2 cellular contexts compared by ENCODE assay signal in the genomic region with DNA sequence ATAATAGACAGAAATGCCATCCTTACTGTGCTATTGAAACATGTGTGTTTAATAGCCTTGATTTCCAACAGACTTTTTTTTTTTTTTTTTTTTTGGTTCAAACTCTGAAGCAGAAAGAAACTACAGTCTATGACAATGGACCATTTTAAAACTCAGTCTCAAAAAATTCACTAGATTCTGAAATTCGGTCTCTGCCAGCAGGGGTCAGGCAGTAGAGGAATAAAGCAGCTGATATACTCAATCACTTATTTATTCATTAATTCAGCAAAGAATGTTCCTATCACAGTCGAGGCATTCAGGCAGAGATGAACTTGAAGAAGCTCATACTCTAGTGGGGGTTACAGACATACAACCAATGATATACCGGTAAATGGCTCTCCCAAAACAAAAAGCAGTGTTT.
TF ChIP-seq lines count a peak whose summit lies in the region.

No MANE protein-coding gene starts in this region.

TF ChIP-seq in SK-N-SH, 30 proteins besides CTCF, POLR2A, EP300 and RAD21 (continued from another document):
- TF ChIP-seq, protein P1, sequence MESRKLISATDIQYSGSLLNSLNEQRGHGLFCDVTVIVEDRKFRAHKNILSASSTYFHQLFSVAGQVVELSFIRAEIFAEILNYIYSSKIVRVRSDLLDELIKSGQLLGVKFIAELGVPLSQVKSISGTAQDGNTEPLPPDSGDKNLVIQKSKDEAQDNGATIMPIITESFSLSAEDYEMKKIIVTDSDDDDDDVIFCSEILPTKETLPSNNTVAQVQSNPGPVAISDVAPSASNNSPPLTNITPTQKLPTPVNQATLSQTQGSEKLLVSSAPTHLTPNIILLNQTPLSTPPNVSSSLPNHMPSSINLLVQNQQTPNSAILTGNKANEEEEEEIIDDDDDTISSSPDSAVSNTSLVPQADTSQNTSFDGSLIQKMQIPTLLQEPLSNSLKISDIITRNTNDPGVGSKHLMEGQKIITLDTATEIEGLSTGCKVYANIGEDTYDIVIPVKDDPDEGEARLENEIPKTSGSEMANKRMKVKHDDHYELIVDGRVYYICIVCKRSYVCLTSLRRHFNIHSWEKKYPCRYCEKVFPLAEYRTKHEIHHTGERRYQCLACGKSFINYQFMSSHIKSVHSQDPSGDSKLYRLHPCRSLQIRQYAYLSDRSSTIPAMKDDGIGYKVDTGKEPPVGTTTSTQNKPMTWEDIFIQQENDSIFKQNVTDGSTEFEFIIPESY (IDR thresholded peaks at IDR 0.05; ENCODE audit: borderline replicate concordance, low read depth): no peak
- TF ChIP-seq TEAD4 (IDR thresholded peaks at IDR 0.05; ENCODE audit: borderline replicate concordance, insufficient read depth): no peak
- no peak for TF ChIP-seq MXI1 (IDR thresholded peaks at IDR 0.05; ENCODE audit: low read depth, low read length)
- TF ChIP-seq, protein P2, sequence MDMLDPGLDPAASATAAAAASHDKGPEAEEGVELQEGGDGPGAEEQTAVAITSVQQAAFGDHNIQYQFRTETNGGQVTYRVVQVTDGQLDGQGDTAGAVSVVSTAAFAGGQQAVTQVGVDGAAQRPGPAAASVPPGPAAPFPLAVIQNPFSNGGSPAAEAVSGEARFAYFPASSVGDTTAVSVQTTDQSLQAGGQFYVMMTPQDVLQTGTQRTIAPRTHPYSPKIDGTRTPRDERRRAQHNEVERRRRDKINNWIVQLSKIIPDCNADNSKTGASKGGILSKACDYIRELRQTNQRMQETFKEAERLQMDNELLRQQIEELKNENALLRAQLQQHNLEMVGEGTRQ (IDR thresholded peaks at IDR 0.05; ENCODE audit: borderline replicate concordance, low read depth, low read length): no peak
- no peak for TF ChIP-seq RXRA (IDR thresholded peaks at IDR 0.05; ENCODE audit: borderline replicate concordance, low read depth)
- TF ChIP-seq FOXJ3 (CRISPR knock-in tag; IDR thresholded peaks at IDR 0.05): no peak
- TF ChIP-seq SIN3A (IDR thresholded peaks at IDR 0.05; ENCODE audit: borderline replicate concordance, low read depth, low read length): no peak
- TF ChIP-seq NFIC (IDR thresholded peaks at IDR 0.05; ENCODE audit: borderline replicate concordance): no peak
- no peak for TF ChIP-seq FOXM1 (IDR thresholded peaks at IDR 0.05; ENCODE audit: low read depth)
- TF ChIP-seq, protein P3, sequence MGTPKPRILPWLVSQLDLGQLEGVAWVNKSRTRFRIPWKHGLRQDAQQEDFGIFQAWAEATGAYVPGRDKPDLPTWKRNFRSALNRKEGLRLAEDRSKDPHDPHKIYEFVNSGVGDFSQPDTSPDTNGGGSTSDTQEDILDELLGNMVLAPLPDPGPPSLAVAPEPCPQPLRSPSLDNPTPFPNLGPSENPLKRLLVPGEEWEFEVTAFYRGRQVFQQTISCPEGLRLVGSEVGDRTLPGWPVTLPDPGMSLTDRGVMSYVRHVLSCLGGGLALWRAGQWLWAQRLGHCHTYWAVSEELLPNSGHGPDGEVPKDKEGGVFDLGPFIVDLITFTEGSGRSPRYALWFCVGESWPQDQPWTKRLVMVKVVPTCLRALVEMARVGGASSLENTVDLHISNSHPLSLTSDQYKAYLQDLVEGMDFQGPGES (IDR thresholded peaks at IDR 0.05; ENCODE audit: low read depth, low read length): no peak
- no peak for TF ChIP-seq EZH2phosphoT487 (IDR thresholded peaks at IDR 0.05; ENCODE audit: borderline replicate concordance, low read depth)
- TF ChIP-seq, protein P4, sequence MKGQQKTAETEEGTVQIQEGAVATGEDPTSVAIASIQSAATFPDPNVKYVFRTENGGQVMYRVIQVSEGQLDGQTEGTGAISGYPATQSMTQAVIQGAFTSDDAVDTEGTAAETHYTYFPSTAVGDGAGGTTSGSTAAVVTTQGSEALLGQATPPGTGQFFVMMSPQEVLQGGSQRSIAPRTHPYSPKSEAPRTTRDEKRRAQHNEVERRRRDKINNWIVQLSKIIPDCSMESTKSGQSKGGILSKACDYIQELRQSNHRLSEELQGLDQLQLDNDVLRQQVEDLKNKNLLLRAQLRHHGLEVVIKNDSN (IDR thresholded peaks at IDR 0.05; ENCODE audit: borderline replicate concordance, low read depth): no peak
- no peak for TF ChIP-seq TCF12 (IDR thresholded peaks at IDR 0.05)
- no peak for TF ChIP-seq RFX5 (IDR thresholded peaks at IDR 0.05; ENCODE audit: low read length)
- TF ChIP-seq POLR2AphosphoS5 (IDR thresholded peaks at IDR 0.05; ENCODE audit: low read depth, low read length): no peak

TF ChIP-seq in SK-N-SH treated with all-trans-retinoic acid at 6 μM for 48 hours, 23 proteins besides CTCF, POLR2A, EP300 and RAD21 (continued from another document):
- TF ChIP-seq, protein P5, sequence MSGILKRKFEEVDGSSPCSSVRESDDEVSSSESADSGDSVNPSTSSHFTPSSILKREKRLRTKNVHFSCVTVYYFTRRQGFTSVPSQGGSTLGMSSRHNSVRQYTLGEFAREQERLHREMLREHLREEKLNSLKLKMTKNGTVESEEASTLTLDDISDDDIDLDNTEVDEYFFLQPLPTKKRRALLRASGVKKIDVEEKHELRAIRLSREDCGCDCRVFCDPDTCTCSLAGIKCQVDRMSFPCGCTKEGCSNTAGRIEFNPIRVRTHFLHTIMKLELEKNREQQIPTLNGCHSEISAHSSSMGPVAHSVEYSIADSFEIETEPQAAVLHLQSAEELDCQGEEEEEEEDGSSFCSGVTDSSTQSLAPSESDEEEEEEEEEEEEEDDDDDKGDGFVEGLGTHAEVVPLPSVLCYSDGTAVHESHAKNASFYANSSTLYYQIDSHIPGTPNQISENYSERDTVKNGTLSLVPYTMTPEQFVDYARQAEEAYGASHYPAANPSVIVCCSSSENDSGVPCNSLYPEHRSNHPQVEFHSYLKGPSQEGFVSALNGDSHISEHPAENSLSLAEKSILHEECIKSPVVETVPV (CRISPR knock-in tag; IDR thresholded peaks at IDR 0.05): no peak
- TF ChIP-seq CSDC2 (CRISPR knock-in tag; IDR thresholded peaks at IDR 0.05): no peak
